1 cellular context compared by ENCODE assay signal in genomic region chr17:79822583-79823124, GRCh38.
TF ChIP-seq lines count a peak whose summit lies in the region.

No MANE protein-coding gene starts in this region.

TF ChIP-seq in HepG2, 621 proteins besides CTCF, POLR2A, EP300 and RAD21 (continues in another document):
- TF ChIP-seq FOXK2 (IDR thresholded peaks at IDR 0.05) (no peak; the same call in 1 of the 2 replicates), PBX3 (CRISPR knock-in tag; IDR thresholded peaks at IDR 0.05; ENCODE audit: borderline replicate concordance) (no peak), REXO4 (CRISPR knock-in tag; IDR thresholded peaks at IDR 0.05; ENCODE audit: borderline replicate concordance) (no peak), BCLAF1 (IDR thresholded peaks at IDR 0.05) (no peak), ZNF775 (CRISPR knock-in tag; IDR thresholded peaks at IDR 0.05; ENCODE audit: borderline replicate concordance) (peak; percentile 85), SP1 (IDR thresholded peaks at IDR 0.05) (no peak), SP1 (CRISPR knock-in tag; IDR thresholded peaks at IDR 0.05) (no peak), NFIC (IDR thresholded peaks at IDR 0.05; ENCODE audit: low read length) (0 out of 2 replicates have a peak, but pooled peaks have one; percentile 58), CAMTA2 (CRISPR knock-in tag; IDR thresholded peaks at IDR 0.05; ENCODE audit: borderline replicate concordance) (no peak), MLLT10 (CRISPR knock-in tag; IDR thresholded peaks at IDR 0.05) (no peak), MED13 (CRISPR knock-in tag; IDR thresholded peaks at IDR 0.05) (0 out of 2 replicates have a peak, but pooled peaks have one; percentile 61), ZNF333 (CRISPR knock-in tag; IDR thresholded peaks at IDR 0.05; ENCODE audit: borderline replicate concordance) (no peak), HOXA3 (CRISPR knock-in tag; IDR thresholded peaks at IDR 0.05) (peak; percentile 92), RELA (CRISPR knock-in tag; IDR thresholded peaks at IDR 0.05) (0 out of 2 replicates have a peak, but pooled peaks have one; percentile 34), ZSCAN5A (CRISPR knock-in tag; IDR thresholded peaks at IDR 0.05; ENCODE audit: borderline replicate concordance) (no peak), ZNF138 (CRISPR knock-in tag; IDR thresholded peaks at IDR 0.05; ENCODE audit: low read depth) (no peak), CC2D1A (CRISPR knock-in tag; IDR thresholded peaks at IDR 0.05) (peak; percentile 37; the same call in 1 of the 2 replicates), THAP7 (CRISPR knock-in tag; IDR thresholded peaks at IDR 0.05) (peak; percentile 44; the same call in 1 of the 2 replicates), ZNF30 (CRISPR knock-in tag; IDR thresholded peaks at IDR 0.05) (no peak), TEAD2 (CRISPR knock-in tag; IDR thresholded peaks at IDR 0.05) (no peak), ZNF576 (CRISPR knock-in tag; IDR thresholded peaks at IDR 0.05) (no peak), ZNF556 (CRISPR knock-in tag; IDR thresholded peaks at IDR 0.05; ENCODE audit: borderline replicate concordance) (peak; percentile 82), ZNF543 (CRISPR knock-in tag; IDR thresholded peaks at IDR 0.05) (peak; percentile 78; the same call in 1 of the 2 replicates), HHEX (CRISPR knock-in tag; IDR thresholded peaks at IDR 0.05) (peak; percentile 88), EEA1 (CRISPR knock-in tag; IDR thresholded peaks at IDR 0.05; ENCODE audit: borderline replicate concordance) (no peak), ZSCAN20 (CRISPR knock-in tag; IDR thresholded peaks at IDR 0.05; ENCODE audit: borderline replicate concordance) (0 out of 2 replicates have a peak, but pooled peaks have one; percentile 84), GTF2F1 (IDR thresholded peaks at IDR 0.05; ENCODE audit: low read length) (no peak), SIN3B (IDR thresholded peaks at IDR 0.05; ENCODE audit: low read length) (no peak), HDAC2 (CRISPR knock-in tag; IDR thresholded peaks at IDR 0.05) (peak; percentile 98), MAFK (conservative IDR thresholded peaks at IDR 0.05 in 1 of 2, IDR thresholded peaks at IDR 0.05 in 1 of 2; ENCODE audit: low read length in 2 of 2) (no peak), CCDC6 (CRISPR knock-in tag; IDR thresholded peaks at IDR 0.05) (peak; percentile 65; the same call in 1 of the 2 replicates), NR0B2 (CRISPR knock-in tag; IDR thresholded peaks at IDR 0.05) (no peak), SYNCRIP (IDR thresholded peaks at IDR 0.05; ENCODE audit: insufficient read depth, low read depth, low read length) (no peak), ZNF253 (CRISPR knock-in tag; IDR thresholded peaks at IDR 0.05; ENCODE audit: borderline replicate concordance) (no peak), DBP (CRISPR knock-in tag; IDR thresholded peaks at IDR 0.05; ENCODE audit: not compliant biosample characterization) (no peak), PTBP1 (IDR thresholded peaks at IDR 0.05; ENCODE audit: low read depth, low read length, poor library complexity, severe bottlenecking) (no peak), MTF1 (CRISPR knock-in tag; IDR thresholded peaks at IDR 0.05) (no peak), ZBTB21 (CRISPR knock-in tag; IDR thresholded peaks at IDR 0.05) (peak; percentile 40; the same call in 1 of the 2 replicates), ZNF790 (CRISPR knock-in tag; IDR thresholded peaks at IDR 0.05; ENCODE audit: borderline replicate concordance) (no peak), MBD4 (IDR thresholded peaks at IDR 0.05; ENCODE audit: borderline replicate concordance, low read length) (no peak), ZBTB10 (CRISPR knock-in tag; IDR thresholded peaks at IDR 0.05; ENCODE audit: borderline replicate concordance) (0 out of 2 replicates have a peak, but pooled peaks have one; percentile 21), FOXA1 (IDR thresholded peaks at IDR 0.05) (no peak), FOXA1 (CRISPR knock-in tag; IDR thresholded peaks at IDR 0.05) (peak; percentile 69), ZBED4 (CRISPR knock-in tag; IDR thresholded peaks at IDR 0.05; ENCODE audit: borderline replicate concordance) (peak; percentile 75; the same call in 1 of the 2 replicates)
- TF ChIP-seq, protein P1, sequence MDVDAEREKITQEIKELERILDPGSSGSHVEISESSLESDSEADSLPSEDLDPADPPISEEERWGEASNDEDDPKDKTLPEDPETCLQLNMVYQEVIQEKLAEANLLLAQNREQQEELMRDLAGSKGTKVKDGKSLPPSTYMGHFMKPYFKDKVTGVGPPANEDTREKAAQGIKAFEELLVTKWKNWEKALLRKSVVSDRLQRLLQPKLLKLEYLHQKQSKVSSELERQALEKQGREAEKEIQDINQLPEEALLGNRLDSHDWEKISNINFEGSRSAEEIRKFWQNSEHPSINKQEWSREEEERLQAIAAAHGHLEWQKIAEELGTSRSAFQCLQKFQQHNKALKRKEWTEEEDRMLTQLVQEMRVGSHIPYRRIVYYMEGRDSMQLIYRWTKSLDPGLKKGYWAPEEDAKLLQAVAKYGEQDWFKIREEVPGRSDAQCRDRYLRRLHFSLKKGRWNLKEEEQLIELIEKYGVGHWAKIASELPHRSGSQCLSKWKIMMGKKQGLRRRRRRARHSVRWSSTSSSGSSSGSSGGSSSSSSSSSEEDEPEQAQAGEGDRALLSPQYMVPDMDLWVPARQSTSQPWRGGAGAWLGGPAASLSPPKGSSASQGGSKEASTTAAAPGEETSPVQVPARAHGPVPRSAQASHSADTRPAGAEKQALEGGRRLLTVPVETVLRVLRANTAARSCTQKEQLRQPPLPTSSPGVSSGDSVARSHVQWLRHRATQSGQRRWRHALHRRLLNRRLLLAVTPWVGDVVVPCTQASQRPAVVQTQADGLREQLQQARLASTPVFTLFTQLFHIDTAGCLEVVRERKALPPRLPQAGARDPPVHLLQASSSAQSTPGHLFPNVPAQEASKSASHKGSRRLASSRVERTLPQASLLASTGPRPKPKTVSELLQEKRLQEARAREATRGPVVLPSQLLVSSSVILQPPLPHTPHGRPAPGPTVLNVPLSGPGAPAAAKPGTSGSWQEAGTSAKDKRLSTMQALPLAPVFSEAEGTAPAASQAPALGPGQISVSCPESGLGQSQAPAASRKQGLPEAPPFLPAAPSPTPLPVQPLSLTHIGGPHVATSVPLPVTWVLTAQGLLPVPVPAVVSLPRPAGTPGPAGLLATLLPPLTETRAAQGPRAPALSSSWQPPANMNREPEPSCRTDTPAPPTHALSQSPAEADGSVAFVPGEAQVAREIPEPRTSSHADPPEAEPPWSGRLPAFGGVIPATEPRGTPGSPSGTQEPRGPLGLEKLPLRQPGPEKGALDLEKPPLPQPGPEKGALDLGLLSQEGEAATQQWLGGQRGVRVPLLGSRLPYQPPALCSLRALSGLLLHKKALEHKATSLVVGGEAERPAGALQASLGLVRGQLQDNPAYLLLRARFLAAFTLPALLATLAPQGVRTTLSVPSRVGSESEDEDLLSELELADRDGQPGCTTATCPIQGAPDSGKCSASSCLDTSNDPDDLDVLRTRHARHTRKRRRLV (CRISPR knock-in tag; IDR thresholded peaks at IDR 0.05), result no peak
